Comparison of ENCODE assay signal across 8 cellular contexts in the genomic region with DNA sequence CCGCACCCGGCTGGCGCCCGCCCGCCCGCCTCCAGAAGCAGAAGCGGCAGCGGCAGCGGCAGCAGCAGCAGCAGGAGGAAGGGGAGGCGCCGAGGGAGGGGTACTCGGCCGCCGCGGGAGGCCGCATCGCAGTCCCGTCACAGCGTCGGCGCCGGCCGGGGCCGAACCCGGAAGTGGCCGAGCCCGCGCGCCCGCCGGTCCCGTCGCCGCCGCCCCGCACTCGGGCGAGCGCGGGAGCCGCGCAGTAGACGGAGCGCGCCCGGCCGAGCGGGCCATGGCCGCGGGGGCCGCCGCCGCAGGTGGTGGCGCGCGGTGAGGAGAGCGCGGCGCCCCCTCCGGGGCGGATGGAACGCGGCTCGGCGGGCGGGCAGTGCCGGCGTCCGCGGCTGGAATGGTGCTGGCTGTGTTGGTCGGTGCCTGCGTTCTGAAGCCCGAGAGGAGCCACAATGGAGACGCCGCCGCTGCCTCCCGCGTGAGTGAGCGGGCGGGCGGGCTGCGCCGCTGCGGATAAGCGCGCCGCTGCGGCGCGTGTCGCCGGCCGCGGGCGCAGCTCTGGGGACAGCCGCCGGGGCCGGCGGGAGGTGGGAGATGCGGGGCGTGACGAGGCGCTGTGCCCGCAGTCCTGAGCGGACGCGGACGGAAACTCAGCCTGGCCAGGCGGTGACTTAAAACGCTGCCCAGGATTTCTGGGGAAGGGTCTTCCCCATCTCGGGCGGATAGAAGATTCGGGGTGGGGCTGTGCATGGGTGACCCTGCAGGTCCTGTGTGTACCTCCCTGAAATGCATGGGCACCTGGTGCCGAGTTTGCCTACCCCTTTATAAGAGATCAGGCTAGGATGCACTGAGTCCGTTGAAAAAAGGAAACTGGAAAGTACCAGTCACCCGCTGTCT. TPM values are rescaled to one million over a fixed set of nuclear protein-coding genes. Genes with fewer than 3 reads are reported as not detected.
A peak's percentile ranks its signal among the peaks of the same experiment; 100 is the strongest.
DNase-seq lines count a peak whose midpoint lies in the region; ATAC-seq, FAIRE-seq and TF ChIP-seq lines count a peak whose summit lies in the region.

A gene with protein sequence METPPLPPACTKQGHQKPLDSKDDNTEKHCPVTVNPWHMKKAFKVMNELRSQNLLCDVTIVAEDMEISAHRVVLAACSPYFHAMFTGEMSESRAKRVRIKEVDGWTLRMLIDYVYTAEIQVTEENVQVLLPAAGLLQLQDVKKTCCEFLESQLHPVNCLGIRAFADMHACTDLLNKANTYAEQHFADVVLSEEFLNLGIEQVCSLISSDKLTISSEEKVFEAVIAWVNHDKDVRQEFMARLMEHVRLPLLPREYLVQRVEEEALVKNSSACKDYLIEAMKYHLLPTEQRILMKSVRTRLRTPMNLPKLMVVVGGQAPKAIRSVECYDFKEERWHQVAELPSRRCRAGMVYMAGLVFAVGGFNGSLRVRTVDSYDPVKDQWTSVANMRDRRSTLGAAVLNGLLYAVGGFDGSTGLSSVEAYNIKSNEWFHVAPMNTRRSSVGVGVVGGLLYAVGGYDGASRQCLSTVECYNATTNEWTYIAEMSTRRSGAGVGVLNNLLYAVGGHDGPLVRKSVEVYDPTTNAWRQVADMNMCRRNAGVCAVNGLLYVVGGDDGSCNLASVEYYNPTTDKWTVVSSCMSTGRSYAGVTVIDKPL (plus strand): TSS at position 131 of the 891 bp plus-strand sequence. CDS start 316 bp downstream, at position 447.

- peak within 1 kb of the TSS; percentile 93 to 99 (median 97) for H3K27ac ChIP-seq in BLaER1 treated with 17β-estradiol and CSF1 and Interleukin-3, amounts not matched to agents 10 nM and 100 nM
- H3K27ac ChIP-seq in endothelial cell of umbilical vein (ENCODE audit: insufficient read depth, low read depth, low read length) = peak within 1 kb of the TSS; percentile 58

- CTCF ChIA-PET in endothelial cell of umbilical vein (lab: Charles Lee) = no interaction called here

- DNase-seq in NOMO-1 treated with DMSO at 0.1 percent for 48 hours (lab: John Stamatoyannopoulos, UW; ENCODE audit: unreplicated experiment) (peak; percentile 86), endothelial cell of umbilical vein (ENCODE audit: low read depth, low spot score) (peak; percentile 80)
- DNase-seq in activated CD8-positive, alpha-beta memory T cell treated with anti-CD3 and anti-CD28 coated beads, Interleukin-2, amount 50 U/mL, for 4 hours = peak; percentile 72
- DNase-seq in stimulated activated CD8-positive, alpha-beta memory T cell treated with anti-CD3 and anti-CD28 coated beads, Interleukin-4, amount 100 ng/mL, for 1 hour (ENCODE audit: low read depth in 2 of 2, low spot score in 1 of 2) = peak; percentile 20 to 40

- ATAC-seq in GM19043 (IDR thresholded peaks at IDR 0.05; ENCODE audit: low read depth, unreplicated experiment) = peak; percentile 83
- ATAC-seq in HG03342 (IDR thresholded peaks at IDR 0.05; ENCODE audit: unreplicated experiment) = peak; percentile 91

- no peaks in the 10 kb centered on the region for H3K27me3 ChIP-seq in BLaER1 treated with 17β-estradiol and CSF1 and Interleukin-3, amounts not matched to agents 10 nM and 100 nM
- H3K27me3 ChIP-seq in endothelial cell of umbilical vein (ENCODE audit: control insufficient read depth in 2 of 2, insufficient read depth in 2 of 2, low read length in 2 of 2) (no peaks in the 10 kb centered on the region), mononuclear cell (ENCODE audit: insufficient read depth, low read length) (no peaks in the 10 kb centered on the region)

- no peak for FAIRE-seq in endothelial cell of umbilical vein (lab: Jason Lieb, UNC)

- dilution Hi-C loops in endothelial cell of umbilical vein (cut with MboI; ENCODE audit: extremely low pct_ligation_motif_present, low sequenced_read_pairs) = no loop called here

- peak within 1 kb of the TSS; percentile 87 to 97 (median 93) for H3K4me2 ChIP-seq in BLaER1 treated with 17β-estradiol and CSF1 and Interleukin-3, amounts not matched to agents 10 nM and 100 nM
- H3K4me2 ChIP-seq in endothelial cell of umbilical vein (ENCODE audit: insufficient read depth, low read length) = peak within 1 kb of the TSS; percentile 98

- peak within 1 kb of the TSS; percentile 84 to 100 (median 96) for H3K4me3 ChIP-seq in BLaER1 treated with 17β-estradiol and CSF1 and Interleukin-3, amounts not matched to agents 10 nM and 100 nM
- H3K4me3 ChIP-seq in endothelial cell of umbilical vein (replicated peaks in 1 of 3; ENCODE audit: insufficient read depth in 1 of 3, low read depth in 1 of 3, low read length in 3 of 3) = peak within 1 kb of the TSS; percentile 95 to 98 (median 97)
- H3K4me3 ChIP-seq in mononuclear cell (ENCODE audit: low read length) = peak within 1 kb of the TSS; percentile 69

- BruUV-seq in endothelial cell of umbilical vein (replicated peaks; lab: Mats Ljungman, UMichigan) = no TSS peak

- no peaks in the 10 kb centered on the region for H3K9me1 ChIP-seq in endothelial cell of umbilical vein (replicated peaks; ENCODE audit: control insufficient read depth, extremely low read depth, insufficient read depth, low read length)

- H3K9ac ChIP-seq in BLaER1 treated with 17β-estradiol and CSF1 and Interleukin-3, amounts not matched to agents 10 nM and 100 nM = peak within 1 kb of the TSS; percentile 91 to 99 (median 97)
- peak within 1 kb of the TSS; percentile 84 for H3K9ac ChIP-seq in endothelial cell of umbilical vein (replicated peaks; ENCODE audit: extremely low read depth, insufficient read depth, low read length)

- intact Hi-C loops in endothelial cell of umbilical vein (cut with micrococcal nuclease) = loop anchor here (1.0 to 5.0 kb wide), 5 partner anchors 15 to 120 kb away; a partner anchor contains a TSS

- H3K36me3 ChIP-seq in BLaER1 treated with 17β-estradiol and CSF1 and Interleukin-3, amounts not matched to agents 10 nM and 100 nM = peaks cover 0 to 16% (median 0%) of the 10 kb centered on the region in 11 experiments; a peak in 1 of 22 replicates
- H3K36me3 ChIP-seq in endothelial cell of umbilical vein (ENCODE audit: control insufficient read depth in 2 of 2, extremely low read depth in 1 of 2, insufficient read depth in 2 of 2, low read length in 2 of 2) = no peaks in the 10 kb centered on the region

- no peaks in the 10 kb centered on the region for H3K9me3 ChIP-seq in BLaER1 treated with 17β-estradiol and CSF1 and Interleukin-3, amounts not matched to agents 10 nM and 100 nM (replicated peaks in 1 of 11)
- H3K9me3 ChIP-seq in endothelial cell of umbilical vein (replicated peaks; ENCODE audit: control insufficient read depth, insufficient read depth, low read length) (no peaks in the 10 kb centered on the region), mononuclear cell (ENCODE audit: low read depth, low read length) (no peaks in the 10 kb centered on the region)

- H4K20me1 ChIP-seq in BLaER1 treated with 17β-estradiol and CSF1 and Interleukin-3, amounts not matched to agents 10 nM and 100 nM = peaks cover 0 to 40% (median 29%) of the 10 kb centered on the region in 11 experiments; a peak in 17 of 22 replicates
- no peaks in the 10 kb centered on the region for H4K20me1 ChIP-seq in endothelial cell of umbilical vein (replicated peaks; ENCODE audit: control insufficient read depth, extremely low read depth, insufficient read depth, low read length)

- peak within 1 kb of the TSS; percentile 98 for H2AFZ ChIP-seq in endothelial cell of umbilical vein (ENCODE audit: low read depth, low read length)

- no peak for TF ChIP-seq CTCF in endothelial cell of umbilical vein (IDR thresholded peaks at IDR 0.05; ENCODE audit: extremely low read depth in 1 of 2, insufficient read depth in 1 of 2, low read depth in 1 of 2, low read length in 2 of 2)

- H3K4me1 ChIP-seq in BLaER1 treated with 17β-estradiol and CSF1 and Interleukin-3, amounts not matched to agents 10 nM and 100 nM = peaks cover 51 to 74% (median 67%) of the 10 kb centered on the region in 10 experiments
- H3K4me1 ChIP-seq in endothelial cell of umbilical vein (ENCODE audit: control insufficient read depth, extremely low read depth, insufficient read depth, low read length) (peaks cover 22% of the 10 kb centered on the region), mononuclear cell (ENCODE audit: insufficient read depth, low read length) (peaks cover 61% of the 10 kb centered on the region)

- POLR2A ChIA-PET in endothelial cell of umbilical vein (lab: Charles Lee) = interaction anchor here (1.7 kb wide), 1 partner anchor 120 kb away, joined by 6 read pairs; a partner anchor contains a TSS

- TF ChIP-seq POLR2A in endothelial cell of umbilical vein (IDR thresholded peaks at IDR 0.05; ENCODE audit: low read depth, low read length) = peak; percentile 73

- peaks cover 35% of the 10 kb centered on the region for H3K79me2 ChIP-seq in endothelial cell of umbilical vein (ENCODE audit: control insufficient read depth, insufficient read depth, low read length)

TF ChIP-seq in endothelial cell of umbilical vein, 7 proteins besides CTCF, POLR2A, EP300 and RAD21:
- TF ChIP-seq EZH2 (IDR thresholded peaks at IDR 0.05; ENCODE audit: borderline replicate concordance, low read depth, low read length, severe bottlenecking) (no peak), POLR2AphosphoS5 (IDR thresholded peaks at IDR 0.05; ENCODE audit: insufficient read depth, low read depth, low read length) (peak; percentile 73)

RNA-seq across cellular contexts. Expression of the gene that starts here (rescaled TPM):
- total RNA-seq in endothelial cell of umbilical vein (22.1 and 22.9 TPM in 2 replicates), mononuclear cell (42.2 TPM)
- 6.9 and 9.9 TPM in 2 replicates for polyA plus RNA-seq in endothelial cell of umbilical vein
- 12.7 and 14.1 TPM in 2 replicates for polyA plus RNA-seq in endothelial cell of umbilical vein (2011; cell fraction: cytosol; rRNA removed)
- polyA plus RNA-seq in endothelial cell of umbilical vein (2011; cell fraction: nucleus; rRNA removed) = 17.2 and 24.1 TPM in 2 replicates
- 16.7 and 21.8 TPM in 2 replicates for polyA plus RNA-seq in endothelial cell of umbilical vein (2012)
- 13.2 and 13.3 TPM in 2 replicates for polyA minus RNA-seq in endothelial cell of umbilical vein
- 6.6 TPM for polyA minus RNA-seq in endothelial cell of umbilical vein (2011; cell fraction: cytosol; rRNA and poly(A)+ RNA removed)
- polyA minus RNA-seq in endothelial cell of umbilical vein (2011; cell fraction: nucleus; rRNA and poly(A)+ RNA removed) = 13.4 and 13.8 TPM in 2 replicates

Comparison
In these comparisons a context has a peak if more than half of its experiments do, and no peak if none do; other contexts are left out.
1. Peak in every context shown above with its lines: DNase-seq, ATAC-seq, H3K4me3 ChIP-seq and H3K27ac ChIP-seq.
2. DNase-seq: peak in every context shown above with its lines; median percentile 86 in NOMO-1 treated with DMSO at 0.1 percent for 48 hours; 80 in endothelial cell of umbilical vein; 72 in activated CD8-positive, alpha-beta memory T cell treated with anti-CD3 and anti-CD28 coated beads, Interleukin-2, amount 50 U/mL, for 4 hours; 30 in stimulated activated CD8-positive, alpha-beta memory T cell treated with anti-CD3 and anti-CD28 coated beads, Interleukin-4, amount 100 ng/mL, for 1 hour.